ENCODE assay signal across 10 cellular contexts in genomic region chr1:244406337-244406736, GRCh38. TPM values are rescaled to one million over a fixed set of nuclear protein-coding genes. Genes with fewer than 3 reads are reported as not detected.
DNase-seq lines count a peak whose midpoint lies in the region; ATAC-seq and TF ChIP-seq lines count a peak whose summit lies in the region.
"Had no signal": no experiment of that assay in that cellular context is flagged by ENCODE, and none has a peak within 500 bp of the region (broad histone marks: within the 10 kb centered on the region; RNA-seq: fewer than 3 reads in every experiment).

No MANE protein-coding gene starts in this region.

- peak overlapping the region; percentile 29 for H3K4me2 ChIP-seq in smooth muscle cell
- no peak overlapping the region for H3K4me2 ChIP-seq in mesendoderm (ENCODE audit: low read length)

- peak overlapping the region; percentile 30 for H3K27ac ChIP-seq in smooth muscle cell (ENCODE audit: low read depth)
- no peak overlapping the region for H3K27ac ChIP-seq in mesendoderm (ENCODE audit: low read depth, low read length)
- H3K27ac ChIP-seq: left ventricle myocardium inferior had no signal

- no peak overlapping the region for H3K56ac ChIP-seq in mesendoderm (ENCODE audit: low read length)

- H3K18ac ChIP-seq in mesendoderm (ENCODE audit: low read length): no peak overlapping the region

- no peak for TF ChIP-seq CTCF in smooth muscle cell (IDR thresholded peaks at IDR 0.05; ENCODE audit: borderline replicate concordance, insufficient read depth, poor library complexity, severe bottlenecking)

- no peak overlapping the region for H3K23ac ChIP-seq in mesendoderm (ENCODE audit: low read length)

- H3F3A ChIP-seq in smooth muscle cell (ENCODE audit: low read depth): no peaks in the 10 kb centered on the region

- peaks cover 22% of the 10 kb centered on the region for H3K36me3 ChIP-seq in smooth muscle cell (ENCODE audit: low read depth)
- no peaks in the 10 kb centered on the region for H3K36me3 ChIP-seq in mesendoderm (ENCODE audit: control insufficient read depth, insufficient read depth, low read length)

- H3K79me1 ChIP-seq in mesendoderm (ENCODE audit: low read length): no peaks in the 10 kb centered on the region

- peaks cover 6% of the 10 kb centered on the region for H3K9me3 ChIP-seq in smooth muscle cell (replicated peaks; ENCODE audit: low read depth)

- H3K79me2 ChIP-seq in smooth muscle cell (ENCODE audit: low read depth) (no peaks in the 10 kb centered on the region), mesendoderm (ENCODE audit: control insufficient read depth, insufficient read depth, low read length) (no peaks in the 10 kb centered on the region)

- H3K9ac ChIP-seq in smooth muscle cell (ENCODE audit: low read depth) (no peak overlapping the region), mesendoderm (ENCODE audit: low read length) (no peak overlapping the region)

- no peak overlapping the region for H2BK120ac ChIP-seq in mesendoderm (ENCODE audit: low read depth, low read length)

- no peak overlapping the region for H2BK15ac ChIP-seq in mesendoderm (replicated peaks; ENCODE audit: low read depth)

- no peak overlapping the region for H4K5ac ChIP-seq in mesendoderm (ENCODE audit: low read length)

- no peak overlapping the region for H4K8ac ChIP-seq in mesendoderm (ENCODE audit: low read depth, low read length)

- H3K4ac ChIP-seq in mesendoderm (ENCODE audit: low read depth, low read length): no peak overlapping the region

- DNase-seq in smooth muscle cell (lab: John Stamatoyannopoulos, UW; ENCODE audit: unreplicated experiment) (no peak), mesendoderm (no peak), dermis blood vessel endothelial cell (no peak)
- no peak for DNase-seq in activated CD4-positive, alpha-beta T cell treated with anti-CD3 and anti-CD28 coated beads, Interleukin-2, amount 50 U/mL, for 1 hour
- DNase-seq: activated CD8-positive, alpha-beta memory T cell treated with anti-CD3 and anti-CD28 coated beads, Interleukin-2, amount 50 U/mL, for 4 hours; left ventricle myocardium inferior; MG63 had no signal

- no peaks in the 10 kb centered on the region for H4K20me1 ChIP-seq in smooth muscle cell (ENCODE audit: low read depth)

- no peak overlapping the region for H2AFZ ChIP-seq in smooth muscle cell (ENCODE audit: low read depth)

- no peak overlapping the region for H2BK5ac ChIP-seq in mesendoderm (ENCODE audit: low read length)

- ATAC-seq in GM19035 (IDR thresholded peaks at IDR 0.05; ENCODE audit: unreplicated experiment) (peak; percentile 83), GM21737 (IDR thresholded peaks at IDR 0.05; ENCODE audit: unreplicated experiment) (peak; percentile 73), HG03280 (IDR thresholded peaks at IDR 0.05; ENCODE audit: unreplicated experiment) (peak; percentile 80)

- H3K27me3 ChIP-seq in smooth muscle cell (ENCODE audit: low read depth) (no peaks in the 10 kb centered on the region), mesendoderm (ENCODE audit: insufficient read depth, low read length, poor library complexity) (no peaks in the 10 kb centered on the region)
- H3K27me3 ChIP-seq: MG63 had no signal

- H3K4me1 ChIP-seq in smooth muscle cell (ENCODE audit: low read depth) (no peaks in the 10 kb centered on the region), mesendoderm (ENCODE audit: control insufficient read depth, low read depth, low read length) (no peaks in the 10 kb centered on the region)
- H3K4me1 ChIP-seq: left ventricle myocardium inferior had no signal

- 71% methylated on average over 4 of the region's 4 CpGs for WGBS in smooth muscle cell (ENCODE audit: low lambda C conversion rate)
- WGBS in mesendoderm (ENCODE audit: extremely low coverage, insufficient coverage, low lambda C conversion rate): no CpG with 5 or more reads among the region's 4 CpGs

- no peak overlapping the region for H2AK5ac ChIP-seq in mesendoderm (ENCODE audit: low read length)

- H3K4me3 ChIP-seq in smooth muscle cell (no peak overlapping the region), mesendoderm (ENCODE audit: low read length) (no peak overlapping the region)
- H3K4me3 ChIP-seq: left ventricle myocardium inferior, MG63 had no signal

RNA-seq across cellular contexts. Expression of gene ADSS2, which starts 45.4 kb away (rescaled TPM):
- 35.1 and 44.1 TPM in 2 replicates for total RNA-seq in smooth muscle cell
- polyA plus RNA-seq in smooth muscle cell: 13.8 and 18.9 TPM in 2 replicates
- 67.0 TPM for polyA plus RNA-seq in mesendoderm (2013, experiment 1 of 2)
- 71.5 TPM for polyA plus RNA-seq in mesendoderm (2013, experiment 2 of 2)
- 92.1 and 124 TPM in 2 replicates for total RNA-seq in dermis blood vessel endothelial cell

RNA-seq across cellular contexts. Expression of gene CATSPERE, which starts 54.7 kb away (rescaled TPM):
- 0.49 and 0.63 TPM in 2 replicates for total RNA-seq in smooth muscle cell
- polyA plus RNA-seq in smooth muscle cell: 0.11 and 0.71 TPM in 2 replicates
- 0.07 TPM for polyA plus RNA-seq in mesendoderm (2013, experiment 1 of 2)
- 0.04 TPM for polyA plus RNA-seq in mesendoderm (2013, experiment 2 of 2)
- total RNA-seq in dermis blood vessel endothelial cell: 0.42 and 1.4 TPM in 2 replicates
